ENCODE assay signal across 15 cellular contexts in the genomic region with DNA sequence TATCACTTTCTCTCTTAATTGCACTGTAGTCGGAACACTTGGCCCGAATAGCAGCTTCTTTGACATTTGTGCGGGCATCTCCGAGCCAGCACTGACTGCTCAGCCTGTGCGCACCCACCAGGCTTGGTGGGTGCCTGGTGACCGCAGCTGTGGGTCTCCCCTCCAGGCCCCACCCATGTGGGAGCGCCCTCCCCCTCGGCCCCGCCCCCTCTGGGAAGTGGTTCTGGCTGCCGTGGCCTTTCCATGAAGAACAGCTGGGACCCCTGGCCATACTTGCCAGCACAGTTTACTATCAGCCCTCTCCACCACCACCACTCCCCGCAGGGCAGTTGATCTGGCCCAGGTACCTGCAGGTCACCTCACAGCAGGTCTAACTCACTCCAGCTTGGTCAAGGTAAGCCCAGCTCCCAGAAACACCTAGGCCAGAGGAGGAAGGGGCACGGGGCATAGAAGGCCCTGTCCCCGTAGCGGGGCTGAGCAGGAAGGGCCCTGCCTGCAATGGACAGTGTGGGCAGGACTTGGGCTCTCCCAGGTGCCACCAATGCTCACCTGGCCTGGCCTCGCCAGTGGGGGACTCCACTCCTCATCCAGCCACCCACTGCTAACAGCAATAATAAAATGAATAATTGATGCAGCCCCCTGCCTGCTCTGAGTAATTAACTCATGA.
"Had no signal": no experiment of that assay in that cellular context is flagged by ENCODE, and none has a peak within 500 bp of the region (broad histone marks: within the 10 kb centered on the region; RNA-seq: fewer than 3 reads in every experiment).

No MANE protein-coding gene starts in this region.

- H2AFZ ChIP-seq: neural progenitor cell had no signal

- H3K9ac ChIP-seq: neural progenitor cell had no signal

- ATAC-seq: gastrocnemius medialis; stimulated activated naive CD8-positive, alpha-beta T cell treated with anti-CD3 and anti-CD28 coated beads, Interleukin-15, Interleukin-2, amounts not matched to agents 100 U/mL and 50 U/mL, for 24 hours; WTC11 had no signal

- H3K36me3 ChIP-seq: gastrocnemius medialis, heart right ventricle, neural progenitor cell had no signal

- H3K9me3 ChIP-seq: gastrocnemius medialis, heart right ventricle had no signal

- H3K27ac ChIP-seq: gastrocnemius medialis, heart right ventricle, neural progenitor cell had no signal

- H3K4me3 ChIP-seq: gastrocnemius medialis, heart right ventricle, lung, neural progenitor cell had no signal

- FAIRE-seq: islet of Langerhans had no signal

- DNase-seq: activated CD4-positive, alpha-beta T cell treated with anti-CD3 and anti-CD28 coated beads, Interleukin-2, amount 10 ng/mL, durations not matched to agents 24 days and 14 days; activated naive CD8-positive, alpha-beta T cell treated with anti-CD3 and anti-CD28 coated beads for 36 hours; effector CD8-positive, alpha-beta T cell; erythroblast; gastrocnemius medialis; midbrain; stimulated activated CD4-positive, alpha-beta T cell treated with anti-CD3 and anti-CD28 coated beads, Interleukin-4, amount 100 ng/mL, for 1 hour; stimulated activated naive CD8-positive, alpha-beta T cell treated with anti-CD3 and anti-CD28 coated beads, Interleukin-15, Interleukin-2, amounts not matched to agents 100 U/mL and 50 U/mL, for 24 hours; T-helper 2 cell; trophoblast cell had no signal

- H3K4me1 ChIP-seq: gastrocnemius medialis had no signal
